8 cellular contexts compared by ENCODE assay signal in the genomic region with DNA sequence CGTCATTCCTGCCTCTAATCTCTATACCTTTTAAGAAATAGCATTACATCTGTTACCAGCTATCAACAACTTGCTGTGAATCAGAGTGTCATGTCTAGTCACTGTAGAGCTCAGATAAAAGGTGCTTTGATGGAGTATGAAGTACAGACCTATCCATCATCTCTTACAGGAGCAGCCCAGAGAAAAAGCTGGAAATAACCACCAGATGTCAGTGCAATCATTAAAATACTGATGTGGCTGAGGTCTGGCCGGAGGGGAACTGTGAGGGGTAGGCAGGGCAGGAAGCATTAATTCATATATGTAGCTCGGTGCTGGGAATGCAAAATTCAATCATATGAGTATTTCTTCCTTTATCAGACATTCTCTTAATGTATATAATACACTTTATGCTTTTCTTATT.
DNase-seq lines count a peak whose midpoint lies in the region; ATAC-seq and TF ChIP-seq lines count a peak whose summit lies in the region.

No MANE protein-coding gene starts in this region.

- H3K9me3 ChIP-seq in spleen, result no peaks in the 10 kb centered on the region

- H3K27ac ChIP-seq in spleen, result no peak overlapping the region

- H3K27me3 ChIP-seq in spleen (replicated peaks in 1 of 7), result no peaks in the 10 kb centered on the region

- no peak for TF ChIP-seq POLR2A in spleen (IDR thresholded peaks at IDR 0.05)

- no peaks in the 10 kb centered on the region for H3K4me1 ChIP-seq in spleen

- intact Hi-C loops in spleen (cut with DNase I; ENCODE audit: low total_unique reads), result loop anchor here (10.0 kb wide), 1 partner anchor 485 kb away; no protein-coding TSS in a partner anchor

- ATAC-seq in HG03045 (IDR thresholded peaks at IDR 0.05; ENCODE audit: unreplicated experiment), result no peak

- peak; percentile 23 for TF ChIP-seq CTCF in fibroblast of the aortic adventitia (IDR thresholded peaks at IDR 0.05; ENCODE audit: insufficient read depth, low read length)
- peak in 7 of 11 experiments; percentile 5 to 50 (median 40) for TF ChIP-seq CTCF in spleen (IDR thresholded peaks at IDR 0.05 in 8 of 11, conservative IDR thresholded peaks at IDR 0.05 in 3 of 11)

- WGBS in spleen, 5 donors, result 33 to 46% (median 36%) methylated on average over 3 of the region's 3 CpGs

- no peaks in the 10 kb centered on the region for H3K36me3 ChIP-seq in spleen

- peak; percentile 22 for DNase-seq in NOMO-1 treated with DMSO at 0.1 percent for 48 hours (lab: John Stamatoyannopoulos, UW; ENCODE audit: unreplicated experiment)
- DNase-seq in NOMO-1 treated with dmso at 0.1 percent for 144 hours (lab: John Stamatoyannopoulos, UW; ENCODE audit: unreplicated experiment), result no peak
- DNase-seq in NCI-H82 treated with DMSO at 0.1 percent for 48 hours (lab: John Stamatoyannopoulos, UW; ENCODE audit: unreplicated experiment), result peak; percentile 2
- peak; percentile 17 for DNase-seq in fibroblast of the aortic adventitia (ENCODE audit: low read depth)
- DNase-seq in spleen, result no peak
- no peak for DNase-seq in NCI-H146 treated with DMSO at 0.1 percent for 48 hours (lab: John Stamatoyannopoulos, UW; ENCODE audit: unreplicated experiment)
- DNase-seq in mesenteric fat pad (ENCODE audit: low spot score), result no peak

- H3K4me3 ChIP-seq in fibroblast of the aortic adventitia (ENCODE audit: low read depth, low read length) (no peak overlapping the region), spleen (no peak overlapping the region)

Comparison
In these comparisons a context has a peak if more than half of its experiments do, and no peak if none do; other contexts are left out.
1. DNase-seq: peak in NOMO-1 treated with DMSO at 0.1 percent for 48 hours (single experiment), NCI-H82 treated with DMSO at 0.1 percent for 48 hours (single experiment) and fibroblast of the aortic adventitia (single experiment); none in NOMO-1 treated with dmso at 0.1 percent for 144 hours (single experiment), spleen (single experiment), NCI-H146 treated with DMSO at 0.1 percent for 48 hours (single experiment) and mesenteric fat pad (single experiment).